In the genomic region with DNA sequence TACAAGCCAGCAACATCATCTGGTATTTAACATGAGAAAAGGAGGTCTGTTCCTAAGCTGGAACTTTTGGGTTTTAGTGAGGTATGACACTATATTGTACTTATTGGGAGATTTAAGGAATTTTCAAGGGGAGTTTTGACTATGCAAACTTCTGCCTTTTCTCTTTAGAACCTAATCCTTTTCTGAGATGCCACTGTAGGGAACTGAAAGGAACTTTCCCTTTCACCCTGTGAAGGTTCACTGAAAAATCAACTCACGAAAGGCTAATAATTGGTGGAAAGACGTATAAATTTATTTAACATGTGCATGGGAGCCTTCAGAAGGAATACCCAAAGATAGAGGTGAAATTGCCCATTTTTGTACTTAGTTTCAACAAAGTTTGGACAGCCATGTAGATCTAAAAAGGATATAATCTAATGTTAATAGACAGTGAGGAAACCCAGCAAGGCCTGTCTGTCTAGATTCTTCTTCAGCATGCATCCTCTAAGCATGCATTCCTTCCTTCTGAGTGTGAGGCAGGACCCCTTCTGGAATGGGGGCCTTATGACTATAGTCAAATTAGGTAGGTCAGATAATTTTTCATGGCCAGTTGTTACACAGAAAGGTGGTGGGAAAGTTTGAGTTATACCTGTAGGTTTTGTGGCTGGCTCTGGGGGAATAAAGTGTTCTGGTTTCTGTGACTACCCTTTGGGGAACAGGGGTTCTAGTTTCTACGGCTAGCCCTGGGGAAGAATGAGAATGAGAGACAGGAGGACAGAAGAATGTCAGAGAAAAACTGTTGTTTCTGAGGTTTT, we compare ENCODE assay signal across 1 cellular context.
TF ChIP-seq lines count a peak whose summit lies in the region.

No MANE protein-coding gene starts in this region.

TF ChIP-seq in IMR-90, 13 proteins besides CTCF, POLR2A, EP300 and RAD21:
- TF ChIP-seq, protein P1, sequence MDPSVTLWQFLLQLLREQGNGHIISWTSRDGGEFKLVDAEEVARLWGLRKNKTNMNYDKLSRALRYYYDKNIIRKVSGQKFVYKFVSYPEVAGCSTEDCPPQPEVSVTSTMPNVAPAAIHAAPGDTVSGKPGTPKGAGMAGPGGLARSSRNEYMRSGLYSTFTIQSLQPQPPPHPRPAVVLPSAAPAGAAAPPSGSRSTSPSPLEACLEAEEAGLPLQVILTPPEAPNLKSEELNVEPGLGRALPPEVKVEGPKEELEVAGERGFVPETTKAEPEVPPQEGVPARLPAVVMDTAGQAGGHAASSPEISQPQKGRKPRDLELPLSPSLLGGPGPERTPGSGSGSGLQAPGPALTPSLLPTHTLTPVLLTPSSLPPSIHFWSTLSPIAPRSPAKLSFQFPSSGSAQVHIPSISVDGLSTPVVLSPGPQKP (IDR thresholded peaks at IDR 0.05; ENCODE audit: borderline replicate concordance, low read depth, low read length): no peak
- TF ChIP-seq FOS (IDR thresholded peaks at IDR 0.05; ENCODE audit: low read depth, low read length): no peak
- TF ChIP-seq NFE2L2 (IDR thresholded peaks at IDR 0.05; ENCODE audit: low read depth, low read length): no peak
- TF ChIP-seq MXI1 (IDR thresholded peaks at IDR 0.05; ENCODE audit: borderline replicate concordance, low read depth, low read length): no peak
- TF ChIP-seq CEBPB (IDR thresholded peaks at IDR 0.05; ENCODE audit: low read depth, low read length): no peak
- no peak for TF ChIP-seq RFX5 (IDR thresholded peaks at IDR 0.05; ENCODE audit: low read depth, low read length)
- no peak for TF ChIP-seq MAFK (IDR thresholded peaks at IDR 0.05; ENCODE audit: low read depth, low read length)
- no peak for TF ChIP-seq SMC3 (IDR thresholded peaks at IDR 0.05; ENCODE audit: low read depth, low read length)
- TF ChIP-seq RCOR1 (IDR thresholded peaks at IDR 0.05; ENCODE audit: insufficient replicate concordance, low read length): no peak
- no peak for TF ChIP-seq CHD1 (IDR thresholded peaks at IDR 0.05; ENCODE audit: low read depth, low read length)
- TF ChIP-seq MAZ (IDR thresholded peaks at IDR 0.05; ENCODE audit: borderline replicate concordance, low read depth, low read length): no peak
- TF ChIP-seq BHLHE40 (IDR thresholded peaks at IDR 0.05; ENCODE audit: low read depth, low read length): no peak
- TF ChIP-seq, protein P2, sequence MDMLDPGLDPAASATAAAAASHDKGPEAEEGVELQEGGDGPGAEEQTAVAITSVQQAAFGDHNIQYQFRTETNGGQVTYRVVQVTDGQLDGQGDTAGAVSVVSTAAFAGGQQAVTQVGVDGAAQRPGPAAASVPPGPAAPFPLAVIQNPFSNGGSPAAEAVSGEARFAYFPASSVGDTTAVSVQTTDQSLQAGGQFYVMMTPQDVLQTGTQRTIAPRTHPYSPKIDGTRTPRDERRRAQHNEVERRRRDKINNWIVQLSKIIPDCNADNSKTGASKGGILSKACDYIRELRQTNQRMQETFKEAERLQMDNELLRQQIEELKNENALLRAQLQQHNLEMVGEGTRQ (IDR thresholded peaks at IDR 0.05; ENCODE audit: low read depth, low read length): no peak
